Comparison of ENCODE assay signal across 9 cellular contexts in genomic region chr6:116666869-116667268, GRCh38. TPM values are rescaled to one million over a fixed set of nuclear protein-coding genes. Genes with fewer than 3 reads are reported as not detected.
DNase-seq lines count a peak whose midpoint lies in the region; ATAC-seq, FAIRE-seq and TF ChIP-seq lines count a peak whose summit lies in the region.
"Had no signal": no experiment of that assay in that cellular context is flagged by ENCODE, and none has a peak within 500 bp of the region (broad histone marks: within the 10 kb centered on the region; RNA-seq: fewer than 3 reads in every experiment).

No MANE protein-coding gene starts in this region.

- H3K27me3 Mint-ChIP-seq in Caco-2 (ENCODE audit: insufficient read depth, unreplicated experiment) = no peaks in the 10 kb centered on the region

- DNase-seq in Caco-2 (no peak), GM20000 (ENCODE audit: low spot score) (peak; percentile 17), LoVo (ENCODE audit: low spot score) (no peak), NCI-H1436 treated with DMSO at 0.1 percent for 48 hours (lab: John Stamatoyannopoulos, UW) (no peak), H54 (ENCODE audit: insufficient read length, low spot score) (no peak), suprapubic skin (ENCODE audit: low spot score in 2 of 2) (no peak)

- H3K4me3 Mint-ChIP-seq in Caco-2 (ENCODE audit: unreplicated experiment) = peak overlapping the region; percentile 14

- CTCF ChIA-PET in Caco-2 (lab: Charles Lee) = no interaction called here

- H3K36me3 Mint-ChIP-seq in Caco-2 (ENCODE audit: insufficient read depth, unreplicated experiment) = no peaks in the 10 kb centered on the region

- no peak overlapping the region for H3K4me3 ChIP-seq in Caco-2 (ENCODE audit: low read depth, low read length)
- H3K4me3 ChIP-seq in duodenal mucosa (ENCODE audit: low read depth in 1 of 2, low read length in 2 of 2) = peak overlapping the region; percentile 1 to 10
- H3K4me3 ChIP-seq in suprapubic skin = no peak overlapping the region

- H3K9me3 ChIP-seq in Caco-2 (no peaks in the 10 kb centered on the region), duodenal mucosa (ENCODE audit: control insufficient read depth in 1 of 2, low read length in 2 of 2) (no peaks in the 10 kb centered on the region), suprapubic skin (no peaks in the 10 kb centered on the region)

- POLR2A ChIA-PET in Caco-2 (lab: Charles Lee) = no interaction called here

- no peak overlapping the region for H3K9ac ChIP-seq in duodenal mucosa (ENCODE audit: low read depth in 1 of 2, low read length in 2 of 2)

- 63% methylated on average over 1 of the region's 1 CpG for WGBS in suprapubic skin

- no TSS peak for BruUV-seq in Caco-2 (replicated peaks; lab: Mats Ljungman, UMichigan)

- H3K27me3 ChIP-seq in Caco-2 (replicated peaks; ENCODE audit: control insufficient read depth, insufficient read depth, low read length) (no peaks in the 10 kb centered on the region), duodenal mucosa (ENCODE audit: control insufficient read depth in 1 of 2, insufficient read depth in 2 of 2, low read length in 2 of 2) (no peaks in the 10 kb centered on the region), suprapubic skin (no peaks in the 10 kb centered on the region)

- no peaks in the 10 kb centered on the region for H3K4me1 Mint-ChIP-seq in Caco-2 (ENCODE audit: low read depth, unreplicated experiment)

- FAIRE-seq in H54 (lab: Jason Lieb, UNC) = no peak
- FAIRE-seq: TTC549 had no signal

- peaks cover 8% of the 10 kb centered on the region for H3K4me1 ChIP-seq in Caco-2
- H3K4me1 ChIP-seq in duodenal mucosa (ENCODE audit: control insufficient read depth in 1 of 2, insufficient read depth in 2 of 2, low read length in 2 of 2) = peaks cover 14 to 18% of the 10 kb centered on the region in 2 donors
- H3K4me1 ChIP-seq in suprapubic skin = peaks cover 34% of the 10 kb centered on the region

- TF ChIP-seq POLR2A in H54 (IDR thresholded peaks at IDR 0.05; ENCODE audit: low read depth, low read length) (no peak), suprapubic skin (IDR thresholded peaks at IDR 0.05) (no peak)

- H3K9me3 Mint-ChIP-seq in Caco-2 (ENCODE audit: unreplicated experiment) = no peaks in the 10 kb centered on the region

- TF ChIP-seq EP300 in suprapubic skin (IDR thresholded peaks at IDR 0.05) = no peak

- intact Hi-C loops in Caco-2 (cut with micrococcal nuclease; ENCODE audit: unreplicated experiment) = no loop called here

- H3K27ac ChIP-seq in duodenal mucosa (ENCODE audit: low read depth, low read length) (no peak overlapping the region), suprapubic skin (no peak overlapping the region)

- peak; percentile 43 for ATAC-seq in HG03521 (IDR thresholded peaks at IDR 0.05; ENCODE audit: unreplicated experiment)

- TF ChIP-seq CTCF in Caco-2 (IDR thresholded peaks at IDR 0.05; ENCODE audit: insufficient read depth in 1 of 2, low read depth in 1 of 2, low read length in 1 of 2, severe bottlenecking in 1 of 2, unreplicated experiment in 1 of 2) = no peak
- no peak for TF ChIP-seq CTCF in GM20000 (IDR thresholded peaks at IDR 0.05; ENCODE audit: extremely low read depth, missing control alignments)
- no peak for TF ChIP-seq CTCF in suprapubic skin (IDR thresholded peaks at IDR 0.05)

- no peak overlapping the region for H3K27ac Mint-ChIP-seq in Caco-2 (ENCODE audit: unreplicated experiment)

- H3K36me3 ChIP-seq in Caco-2 (ENCODE audit: control insufficient read depth, insufficient read depth, low read length) (no peaks in the 10 kb centered on the region), duodenal mucosa (ENCODE audit: control insufficient read depth in 1 of 2, insufficient read depth in 2 of 2, low read length in 2 of 2) (no peaks in the 10 kb centered on the region), suprapubic skin (no peaks in the 10 kb centered on the region)

RNA-seq across cellular contexts. Expression of gene ZUP1, which starts 1.7 kb away (rescaled TPM):
- 14.0 and 14.3 TPM in 2 replicates for total RNA-seq in Caco-2 (2022)
- total RNA-seq in suprapubic skin = 10 to 100 TPM in 2 of 4 donors, 1 to 10 TPM in 2; 8.9 to 17.3 (median 9.6) TPM

RNA-seq across cellular contexts. Expression of gene KPNA5, which starts 14.1 kb away (rescaled TPM):
- total RNA-seq in Caco-2 (2022) = 12.0 and 12.2 TPM in 2 replicates
- 10 to 100 TPM in 2 of 4 donors, 1 to 10 TPM in 2; 6.1 to 11.8 (median 9.6) TPM for total RNA-seq in suprapubic skin

RNA-seq across cellular contexts. Expression of gene RSPH4A, which starts 50.6 kb away (rescaled TPM):
- 0.20 and 0.23 TPM in 2 replicates for total RNA-seq in Caco-2 (2022)
- 1 to 10 TPM in 1 of 4 donors, under 1 TPM in 2, not detected in 1; 0.25 to 2.0 (median 0.81) TPM for total RNA-seq in suprapubic skin

Comparison
In these comparisons a context has a peak if more than half of its experiments do, and no peak if none do; other contexts are left out.
1. H3K4me3 ChIP-seq: peak in duodenal mucosa (2 of 2); none in Caco-2 (single experiment) and suprapubic skin (single experiment).